Comparison of ENCODE assay signal across 13 cellular contexts in the genomic region with DNA sequence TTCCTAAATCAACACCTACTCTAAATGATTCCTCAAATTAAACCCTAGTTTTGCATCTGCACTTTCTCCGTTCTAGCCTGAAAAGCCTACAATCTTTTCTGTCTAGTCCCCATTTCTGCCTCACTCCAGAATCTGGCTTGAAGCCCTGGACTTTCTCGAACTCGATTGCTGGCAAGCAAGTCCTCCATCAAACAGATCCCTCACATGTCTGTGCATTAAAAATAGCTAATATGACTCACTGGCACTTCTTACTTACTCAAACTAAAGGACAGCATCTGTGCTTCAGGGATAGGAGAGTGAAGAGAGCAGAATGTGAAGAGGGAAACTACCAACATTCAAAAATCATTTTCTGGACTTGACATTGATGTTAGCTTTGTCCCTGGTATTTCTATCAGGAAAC. TPM values are rescaled to one million over a fixed set of nuclear protein-coding genes. Genes with fewer than 3 reads are reported as not detected.
DNase-seq lines count a peak whose midpoint lies in the region; ATAC-seq, FAIRE-seq and TF ChIP-seq lines count a peak whose summit lies in the region.
"Had no signal": no experiment of that assay in that cellular context is flagged by ENCODE, and none has a peak within 500 bp of the region (broad histone marks: within the 10 kb centered on the region; RNA-seq: fewer than 3 reads in every experiment).

No MANE protein-coding gene starts in this region.

- H3K9me3 ChIP-seq in A549: no peaks in the 10 kb centered on the region
- H3K9me3 ChIP-seq in mesenchymal stem cell (ENCODE audit: control insufficient read depth, low read length): no peaks in the 10 kb centered on the region
- H3K9me3 ChIP-seq: BLaER1 treated with 17β-estradiol and CSF1 and Interleukin-3, amounts not matched to agents 10 nM and 100 nM had no signal

- no peak overlapping the region for H2BK5ac ChIP-seq in mesenchymal stem cell (ENCODE audit: low read depth, low read length, poor library complexity, severe bottlenecking)

- H2BK120ac ChIP-seq in mesenchymal stem cell (ENCODE audit: low read depth, low read length): no peak overlapping the region

- CTCF ChIA-PET in A549 (lab: Yijun Ruan, JAX): no interaction called here

- H2BK15ac ChIP-seq in mesenchymal stem cell (ENCODE audit: low read depth, poor library complexity, severe bottlenecking): no peak overlapping the region

- peak overlapping the region; percentile 78 for H3K9ac ChIP-seq in mesenchymal stem cell (ENCODE audit: low read length)
- H3K9ac ChIP-seq: BLaER1 treated with 17β-estradiol and CSF1 and Interleukin-3, amounts not matched to agents 10 nM and 100 nM had no signal

- no peak overlapping the region for H3K14ac ChIP-seq in mesenchymal stem cell (ENCODE audit: low read length in 2 of 2)

- no peak overlapping the region for H2BK12ac ChIP-seq in mesenchymal stem cell (ENCODE audit: low read length in 2 of 2)

- no peaks in the 10 kb centered on the region for H3K36me3 ChIP-seq in mesenchymal stem cell (ENCODE audit: control insufficient read depth in 1 of 2, insufficient read depth in 2 of 2, low read depth in 1 of 2, low read length in 2 of 2)
- H3K36me3 ChIP-seq: BLaER1 treated with 17β-estradiol and CSF1 and Interleukin-3, amounts not matched to agents 10 nM and 100 nM had no signal

- H4K8ac ChIP-seq in mesenchymal stem cell (ENCODE audit: low read length): no peak overlapping the region

- POLR2A ChIA-PET in A549 (lab: Yijun Ruan, JAX): no interaction called here

- no peak overlapping the region for H2AFZ ChIP-seq in mesenchymal stem cell (ENCODE audit: low read depth, low read length)

- H3K4me3 ChIP-seq in A549 (no peak overlapping the region), mesenchymal stem cell (ENCODE audit: insufficient read depth in 1 of 2, low read depth in 1 of 2, low read length in 2 of 2) (peak overlapping the region in 1 of 2 experiments; percentile 20)
- H3K4me3 ChIP-seq: BLaER1 treated with 17β-estradiol and CSF1 and Interleukin-3, amounts not matched to agents 10 nM and 100 nM; SK-N-MC had no signal

- TF ChIP-seq POLR2A in A549 (IDR thresholded peaks at IDR 0.05; ENCODE audit: low read length): no peak

- DNase-seq in A549 (ENCODE audit: low read depth in 1 of 2, low spot score in 1 of 2) (peak; percentile 14 to 26), NCI-H446 (lab: John Stamatoyannopoulos, UW) (peak; percentile 92 to 94), epithelial cell of prostate (ENCODE audit: low read depth, low spot score) (no peak), mesenchymal stem cell (peak; percentile 86)
- no peak for DNase-seq in activated CD8-positive, alpha-beta memory T cell treated with anti-CD3 and anti-CD28 coated beads for 24 hours
- DNase-seq: activated T-cell treated with anti-CD3 and anti-CD28 coated beads, Interleukin-2, amount 50 U/mL, for 48 hours; MM.1S had no signal

- no peak for TF ChIP-seq EP300 in A549 (IDR thresholded peaks at IDR 0.05)

- H3K23ac ChIP-seq in mesenchymal stem cell (ENCODE audit: low read length in 2 of 2): no peak overlapping the region

- TF ChIP-seq CTCF in A549 (IDR thresholded peaks at IDR 0.05): no peak

- WGBS in A549 (ENCODE audit: missing lambda C conversion rate): 20% methylated on average over 3 of the region's 3 CpGs
- WGBS in mesenchymal stem cell: 36% methylated on average over 3 of the region's 3 CpGs

- H3K27ac ChIP-seq in A549: peak overlapping the region in 1 of 2 experiments; percentile 57; a peak in 2 of 6 replicates
- peak overlapping the region; percentile 72 for H3K27ac ChIP-seq in epithelial cell of prostate
- peak overlapping the region; percentile 4 for H3K27ac ChIP-seq in mesenchymal stem cell (ENCODE audit: low read length, poor library complexity, severe bottlenecking)
- H3K27ac ChIP-seq: BLaER1 treated with 17β-estradiol and CSF1 and Interleukin-3, amounts not matched to agents 10 nM and 100 nM; SK-N-MC had no signal

- H2AK5ac ChIP-seq in mesenchymal stem cell (ENCODE audit: low read length, severe bottlenecking): no peak overlapping the region

- no peak for TF ChIP-seq RAD21 in A549 (conservative IDR thresholded peaks at IDR 0.05 in 1 of 2, IDR thresholded peaks at IDR 0.05 in 1 of 2)

- H3K4me1 ChIP-seq in A549 (peaks cover 29% of the 10 kb centered on the region), mesenchymal stem cell (ENCODE audit: control insufficient read depth, insufficient read depth, low read depth, low read length) (peaks cover 2% of the 10 kb centered on the region)

- H3K79me1 ChIP-seq in mesenchymal stem cell (replicated peaks; ENCODE audit: low read length, poor library complexity, severe bottlenecking): no peaks in the 10 kb centered on the region

- FAIRE-seq in A549 (lab: Jason Lieb, UNC): no peak
- FAIRE-seq: GM18507 had no signal

- no peak overlapping the region for H3K18ac ChIP-seq in mesenchymal stem cell (ENCODE audit: low read depth in 1 of 2, low read length in 2 of 2)

- H3K4me2 ChIP-seq in A549 (peak overlapping the region; percentile 63), mesenchymal stem cell (ENCODE audit: low read length, poor library complexity, severe bottlenecking) (no peak overlapping the region)

- ATAC-seq in A549: peak; percentile 69 to 82
- ATAC-seq in HG02973 (IDR thresholded peaks at IDR 0.05; ENCODE audit: unreplicated experiment): no peak
- no peak for ATAC-seq in HG03571 (IDR thresholded peaks at IDR 0.05; ENCODE audit: unreplicated experiment)
- no peak for ATAC-seq in HG03521 (IDR thresholded peaks at IDR 0.05; ENCODE audit: unreplicated experiment)

- H3K27me3 ChIP-seq in mesenchymal stem cell (ENCODE audit: control insufficient read depth in 1 of 2, insufficient read depth in 1 of 2, low read length in 2 of 2): no peaks in the 10 kb centered on the region
- H3K27me3 ChIP-seq: BLaER1 treated with 17β-estradiol and CSF1 and Interleukin-3, amounts not matched to agents 10 nM and 100 nM had no signal

- no peak overlapping the region for H3K4ac ChIP-seq in mesenchymal stem cell (ENCODE audit: low read depth in 1 of 2, low read length in 2 of 2)

- H4K91ac ChIP-seq in mesenchymal stem cell (ENCODE audit: low read length): no peak overlapping the region

TF ChIP-seq in A549, 52 proteins besides CTCF, POLR2A, EP300 and RAD21:
- TF ChIP-seq HOXB5 (CRISPR knock-in tag; IDR thresholded peaks at IDR 0.05): no peak
- TF ChIP-seq EHMT2 (IDR thresholded peaks at IDR 0.05; ENCODE audit: low read depth): no peak
- TF ChIP-seq TP53 (CRISPR knock-in tag; IDR thresholded peaks at IDR 0.05): no peak
- no peak for TF ChIP-seq RFX5 (IDR thresholded peaks at IDR 0.05)
- no peak for TF ChIP-seq ZSCAN20 (CRISPR knock-in tag; IDR thresholded peaks at IDR 0.05)
- TF ChIP-seq KDM1A (IDR thresholded peaks at IDR 0.05; ENCODE audit: low read depth): no peak
- TF ChIP-seq PHF8 (IDR thresholded peaks at IDR 0.05; ENCODE audit: borderline replicate concordance, low read depth): no peak
- TF ChIP-seq, protein P1, sequence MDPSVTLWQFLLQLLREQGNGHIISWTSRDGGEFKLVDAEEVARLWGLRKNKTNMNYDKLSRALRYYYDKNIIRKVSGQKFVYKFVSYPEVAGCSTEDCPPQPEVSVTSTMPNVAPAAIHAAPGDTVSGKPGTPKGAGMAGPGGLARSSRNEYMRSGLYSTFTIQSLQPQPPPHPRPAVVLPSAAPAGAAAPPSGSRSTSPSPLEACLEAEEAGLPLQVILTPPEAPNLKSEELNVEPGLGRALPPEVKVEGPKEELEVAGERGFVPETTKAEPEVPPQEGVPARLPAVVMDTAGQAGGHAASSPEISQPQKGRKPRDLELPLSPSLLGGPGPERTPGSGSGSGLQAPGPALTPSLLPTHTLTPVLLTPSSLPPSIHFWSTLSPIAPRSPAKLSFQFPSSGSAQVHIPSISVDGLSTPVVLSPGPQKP (IDR thresholded peaks at IDR 0.05; ENCODE audit: low read depth, low read length): no peak
TF ChIP-seq in A549: peak in this region for 0.

RNA-seq across cellular contexts. Expression of gene CXADR, which starts 51.8 kb away (rescaled TPM):
- polyA plus RNA-seq in A549 (2011; rRNA removed): 20.3 and 21.7 TPM in 2 replicates
- polyA plus RNA-seq in A549 (2012; cell fraction: cytosol; rRNA removed): 2.7 and 3.0 TPM in 2 replicates
- polyA plus RNA-seq in A549 (2012; cell fraction: nucleus; rRNA removed): 1.4 and 1.6 TPM in 2 replicates
- polyA plus RNA-seq in A549 (2017; fragmentation: RNase III; extraction: RNeasy Plus Mini Kit Qiagen cat#74134 plus additional on column Dnase treatment): 6.4 to 7.7 TPM (median 6.6 TPM) in 3 replicates
- 16.8 and 19.7 TPM in 2 replicates for polyA minus RNA-seq in A549 (2011; rRNA and poly(A)+ RNA removed)
- polyA plus RNA-seq in mesenchymal stem cell (2013, experiment 1 of 2): 0.97 TPM
- 0.71 TPM for polyA plus RNA-seq in mesenchymal stem cell (2013, experiment 2 of 2)

Comparison
In these comparisons a context has a peak if more than half of its experiments do, and no peak if none do; other contexts are left out.
1. ATAC-seq: peak in A549 (2 of 2); none in HG02973 (single experiment), HG03571 (single experiment) and HG03521 (single experiment).
2. DNase-seq: peak in A549 (2 of 2), NCI-H446 (2 of 2) and mesenchymal stem cell (single experiment); none in epithelial cell of prostate (single experiment) and activated CD8-positive, alpha-beta memory T cell treated with anti-CD3 and anti-CD28 coated beads for 24 hours (single experiment).